Comparison of ENCODE assay signal across 15 cellular contexts in genomic region chr10:3270597-3270996, GRCh38.
"Had no signal": no experiment of that assay in that cellular context is flagged by ENCODE, and none has a peak within 500 bp of the region (broad histone marks: within the 10 kb centered on the region; RNA-seq: fewer than 3 reads in every experiment).

No MANE protein-coding gene starts in this region.

- H3K4me1 ChIP-seq: stomach, thyroid gland had no signal

- H3K36me3 ChIP-seq: esophagus muscularis mucosa, left ventricle myocardium inferior, stomach, thyroid gland had no signal

- H3K27me3 ChIP-seq: esophagus muscularis mucosa, stomach, thyroid gland had no signal

- H3K27ac Mint-ChIP-seq: activated B cell treated with CpG ODN at 0.5 μM for 24 hours; activated CD4-positive, alpha-beta T cell treated with anti-CD3 and anti-CD28 coated beads, Interleukin-2, amount 10 ng/mL, durations not matched to agents 24 days and 14 days; activated naive CD4-positive, alpha-beta T cell treated with anti-CD3 and anti-CD28 coated beads, Interleukin-2, amount 10 ng/mL, durations not matched to agents 7 days and 5 days; activated T-helper 17 cell treated with anti-CD3 and anti-CD28 coated beads, Interleukin-2, amount 50 U/mL, for 72 hours; memory B cell; natural killer cell treated with Interleukin-12 subunit alpha and Interleukin-12 subunit beta and Interleukin-15 and Interleukin-18, amount 100 ng/mL, for 72 hours had no signal

- ATAC-seq: activated T-helper 17 cell treated with anti-CD3 and anti-CD28 coated beads, Interleukin-2, amount 50 U/mL, for 72 hours; natural killer cell treated with Interleukin-12 subunit alpha and Interleukin-12 subunit beta and Interleukin-15 and Interleukin-18, amount 100 ng/mL, for 72 hours; SK-N-SH treated with all-trans-retinoic acid at 6 μM for 48 hours had no signal

- H3K27ac ChIP-seq: esophagus muscularis mucosa, left ventricle myocardium inferior, stomach, thyroid gland had no signal

- H3K4me3 ChIP-seq: esophagus muscularis mucosa, left ventricle myocardium inferior, stomach, thyroid gland had no signal

- DNase-seq: activated B cell treated with CpG ODN at 0.5 μM for 24 hours; activated CD4-positive, alpha-beta T cell treated with anti-CD3 and anti-CD28 coated beads, Interleukin-2, amount 10 ng/mL, durations not matched to agents 24 days and 14 days; activated naive CD4-positive, alpha-beta T cell treated with anti-CD3 and anti-CD28 coated beads, Interleukin-2, amount 10 ng/mL, durations not matched to agents 7 days and 5 days; foreskin fibroblast; glutamatergic neuron; kidney; left ventricle myocardium inferior; stimulated activated CD4-positive, alpha-beta T cell treated with anti-CD3 and anti-CD28 coated beads, Interleukin-4, amount 100 ng/mL, for 4 hours; stomach; thyroid gland had no signal

- H3K36me3 Mint-ChIP-seq: activated naive CD4-positive, alpha-beta T cell treated with anti-CD3 and anti-CD28 coated beads, Interleukin-2, amount 10 ng/mL, durations not matched to agents 7 days and 5 days; natural killer cell treated with Interleukin-12 subunit alpha and Interleukin-12 subunit beta and Interleukin-15 and Interleukin-18, amount 100 ng/mL, for 72 hours had no signal

- H3K9me3 Mint-ChIP-seq: activated CD4-positive, alpha-beta T cell treated with anti-CD3 and anti-CD28 coated beads, Interleukin-2, amount 10 ng/mL, durations not matched to agents 24 days and 14 days; activated naive CD4-positive, alpha-beta T cell treated with anti-CD3 and anti-CD28 coated beads, Interleukin-2, amount 10 ng/mL, durations not matched to agents 7 days and 5 days; activated T-helper 17 cell treated with anti-CD3 and anti-CD28 coated beads, Interleukin-2, amount 50 U/mL, for 72 hours; natural killer cell treated with Interleukin-12 subunit alpha and Interleukin-12 subunit beta and Interleukin-15 and Interleukin-18, amount 100 ng/mL, for 72 hours had no signal

- H3K4me1 Mint-ChIP-seq: activated B cell treated with CpG ODN at 0.5 μM for 24 hours; activated CD4-positive, alpha-beta T cell treated with anti-CD3 and anti-CD28 coated beads, Interleukin-2, amount 10 ng/mL, durations not matched to agents 24 days and 14 days; activated naive CD4-positive, alpha-beta T cell treated with anti-CD3 and anti-CD28 coated beads, Interleukin-2, amount 10 ng/mL, durations not matched to agents 7 days and 5 days; activated T-helper 17 cell treated with anti-CD3 and anti-CD28 coated beads, Interleukin-2, amount 50 U/mL, for 72 hours; memory B cell had no signal

- H3K4me3 Mint-ChIP-seq: activated B cell treated with CpG ODN at 0.5 μM for 24 hours; activated CD4-positive, alpha-beta T cell treated with anti-CD3 and anti-CD28 coated beads, Interleukin-2, amount 10 ng/mL, durations not matched to agents 24 days and 14 days; activated naive CD4-positive, alpha-beta T cell treated with anti-CD3 and anti-CD28 coated beads, Interleukin-2, amount 10 ng/mL, durations not matched to agents 7 days and 5 days; activated T-helper 17 cell treated with anti-CD3 and anti-CD28 coated beads, Interleukin-2, amount 50 U/mL, for 72 hours; memory B cell; natural killer cell treated with Interleukin-12 subunit alpha and Interleukin-12 subunit beta and Interleukin-15 and Interleukin-18, amount 100 ng/mL, for 72 hours had no signal

- H3K9me3 ChIP-seq: esophagus muscularis mucosa, left ventricle myocardium inferior, stomach, thyroid gland had no signal
